Comparison of ENCODE assay signal across 3 cellular contexts in genomic region chr1:181295215-181295614, GRCh38.
TF ChIP-seq lines count a peak whose summit lies in the region.

No MANE protein-coding gene starts in this region.

TF ChIP-seq in HepG2, 621 proteins besides CTCF, POLR2A, EP300 and RAD21:
- no peak for TF ChIP-seq MZF1 (CRISPR knock-in tag; IDR thresholded peaks at IDR 0.05; ENCODE audit: borderline replicate concordance)
- peak; percentile 90 for TF ChIP-seq MAFF (IDR thresholded peaks at IDR 0.05; ENCODE audit: low read depth, low read length)
- no peak for TF ChIP-seq KLF6 (CRISPR knock-in tag; IDR thresholded peaks at IDR 0.05)
- no peak for TF ChIP-seq CENPBD1 (CRISPR knock-in tag; IDR thresholded peaks at IDR 0.05; ENCODE audit: borderline replicate concordance, low read depth)
- no peak for TF ChIP-seq GABPA (IDR thresholded peaks at IDR 0.05; ENCODE audit: low read depth, low read length)
- TF ChIP-seq GABPA (CRISPR knock-in tag; IDR thresholded peaks at IDR 0.05; ENCODE audit: low read depth), result no peak
- TF ChIP-seq EED (CRISPR knock-in tag; IDR thresholded peaks at IDR 0.05), result no peak
- no peak for TF ChIP-seq NKX3-1 (CRISPR knock-in tag; IDR thresholded peaks at IDR 0.05)
- no peak for TF ChIP-seq SALL1 (CRISPR knock-in tag; IDR thresholded peaks at IDR 0.05)
- peak; percentile 84 to 94 for TF ChIP-seq MAFK (conservative IDR thresholded peaks at IDR 0.05 in 1 of 2, IDR thresholded peaks at IDR 0.05 in 1 of 2; ENCODE audit: low read length in 2 of 2)
- TF ChIP-seq MAFG (CRISPR knock-in tag; IDR thresholded peaks at IDR 0.05), result no peak
- TF ChIP-seq ZNF878 (CRISPR knock-in tag; IDR thresholded peaks at IDR 0.05), result no peak
- no peak for TF ChIP-seq RBM39 (IDR thresholded peaks at IDR 0.05; ENCODE audit: low read depth, low read length, poor library complexity, severe bottlenecking)
- no peak for TF ChIP-seq CBX1 (IDR thresholded peaks at IDR 0.05; ENCODE audit: low read depth)
- TF ChIP-seq SRSF1 (optimal IDR thresholded peaks at IDR 0.05; ENCODE audit: low read depth, low read length), result no peak
TF ChIP-seq in HepG2: peak in this region for 2.

TF ChIP-seq in IMR-90, 13 proteins besides CTCF, POLR2A, EP300 and RAD21:
- TF ChIP-seq MAFK (IDR thresholded peaks at IDR 0.05; ENCODE audit: low read depth, low read length), result peak; percentile 91
- TF ChIP-seq RCOR1 (IDR thresholded peaks at IDR 0.05; ENCODE audit: insufficient replicate concordance, low read length), result no peak
TF ChIP-seq in IMR-90: peak in this region for 1.

TF ChIP-seq in H1, 55 proteins besides CTCF, POLR2A, EP300 and RAD21:
- TF ChIP-seq MAFK (IDR thresholded peaks at IDR 0.05; ENCODE audit: low read depth, low read length) (peak; percentile 28; the same call in 1 of the 2 replicates), POLR2AphosphoS5 (IDR thresholded peaks at IDR 0.05; ENCODE audit: low read depth, low read length) (no peak)
TF ChIP-seq in H1: peak in this region for 1.
